ENCODE assay signal across 12 cellular contexts in the genomic region with DNA sequence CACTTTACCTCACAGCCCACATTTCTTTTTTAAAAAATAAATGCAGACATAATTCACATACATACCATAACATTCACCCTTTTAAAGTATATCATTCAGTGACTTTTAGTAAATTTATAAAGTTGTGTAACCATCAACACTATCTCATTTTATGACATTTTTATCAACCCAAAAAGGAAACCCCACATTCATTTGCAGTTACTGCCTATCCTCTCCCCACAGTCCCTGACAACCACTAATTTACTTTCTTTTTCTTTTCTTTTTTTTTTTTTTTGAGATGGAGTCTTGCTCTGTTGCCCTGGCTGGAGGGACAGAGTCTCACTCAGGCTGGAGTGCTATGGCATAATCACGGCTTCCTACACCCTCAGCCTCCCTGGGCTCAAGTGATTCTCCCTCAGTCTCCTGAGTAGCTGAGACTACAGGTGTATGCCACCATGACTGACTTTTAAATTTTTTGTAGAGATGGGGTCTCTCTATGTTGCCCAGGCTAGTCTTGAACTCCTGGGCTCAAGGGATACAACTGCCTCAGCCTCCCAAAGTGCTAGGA. TPM values are rescaled to one million over a fixed set of nuclear protein-coding genes. Genes with fewer than 3 reads are reported as not detected.
DNase-seq lines count a peak whose midpoint lies in the region; ATAC-seq, FAIRE-seq and TF ChIP-seq lines count a peak whose summit lies in the region.
"Had no signal": no experiment of that assay in that cellular context is flagged by ENCODE, and none has a peak within 500 bp of the region (broad histone marks: within the 10 kb centered on the region; RNA-seq: fewer than 3 reads in every experiment).

No MANE protein-coding gene starts in this region.

- H3K4me2 ChIP-seq in H9 (ENCODE audit: insufficient read depth, insufficient read length, low read length) (no peak overlapping the region), H1 (ENCODE audit: insufficient read depth in 1 of 2, low read depth in 2 of 2, low read length in 2 of 2) (no peak overlapping the region)

- peaks cover 3 to 8% of the 10 kb centered on the region in 2 experiments for H3K4me1 Mint-ChIP-seq in H9
- peaks cover 7% of the 10 kb centered on the region for H3K4me1 Mint-ChIP-seq in WTC11

- TF ChIP-seq EP300 in H1 (IDR thresholded peaks at IDR 0.05; ENCODE audit: borderline replicate concordance in 1 of 2, low read depth in 2 of 2, low read length in 2 of 2), result no peak

- DNase-seq in H9 (peak; percentile 16), WTC11 (ENCODE audit: low spot score) (no peak), H1 (ENCODE audit: low read depth in 1 of 2, low spot score in 2 of 2) (no peak), GM20000 (ENCODE audit: low spot score) (no peak)
- DNase-seq: DMS153, NCI-H510A had no signal

- peaks cover 0 to 15% (median 10%) of the 10 kb centered on the region in 4 experiments; a peak in 5 of 8 replicates for H3K36me3 ChIP-seq in H1 (ENCODE audit: control insufficient read depth in 2 of 4, insufficient read depth in 4 of 4, low read length in 3 of 4)
- H3K36me3 ChIP-seq in skeletal muscle tissue (ENCODE audit: control insufficient read depth in 3 of 3, insufficient read depth in 3 of 3, low read length in 3 of 3), result peaks cover 5 to 10% (median 7%) of the 10 kb centered on the region in 3 donors
- H3K36me3 ChIP-seq: ovary had no signal

- H3K56ac ChIP-seq in H9 (ENCODE audit: insufficient read length, low read depth, low read length) (no peak overlapping the region), H1 (replicated peaks; ENCODE audit: insufficient read length, low read depth, low read length) (no peak overlapping the region)

- peaks cover 12 to 32% (median 22%) of the 10 kb centered on the region in 3 experiments; a peak in 6 of 7 replicates for H3K36me3 Mint-ChIP-seq in H9 (ENCODE audit: insufficient read depth in 1 of 3, low read depth in 3 of 3)
- H3K36me3 Mint-ChIP-seq in WTC11, result peaks cover 18% of the 10 kb centered on the region

- H3T11ph ChIP-seq in H9 (ENCODE audit: low read length), result no peak overlapping the region

- TF ChIP-seq CTCF in H9 (conservative IDR thresholded peaks at IDR 0.05) (no peak), WTC11 (IDR thresholded peaks at IDR 0.05) (no peak), H1 (IDR thresholded peaks at IDR 0.05; ENCODE audit: control extremely low read depth in 1 of 3, insufficient read depth in 1 of 3, low read depth in 1 of 3, low read length in 3 of 3) (no peak), GM20000 (IDR thresholded peaks at IDR 0.05; ENCODE audit: extremely low read depth, missing control alignments) (no peak)

- no peak for FAIRE-seq in H1 (lab: Jason Lieb, UNC)
- FAIRE-seq: urothelium cell line had no signal

- ATAC-seq in WTC11, result no peak
- ATAC-seq in HG03196 (IDR thresholded peaks at IDR 0.05; ENCODE audit: unreplicated experiment), result no peak
- ATAC-seq in GM18520 (IDR thresholded peaks at IDR 0.05; ENCODE audit: unreplicated experiment), result no peak
- ATAC-seq: Right ventricle myocardium inferior had no signal

- H2BK120ac ChIP-seq in H9 (ENCODE audit: low read depth, low read length, poor library complexity, severe bottlenecking) (no peak overlapping the region), H1 (replicated peaks; ENCODE audit: low read depth, low read length) (no peak overlapping the region)

- H2AFZ ChIP-seq in H9 (ENCODE audit: low read length) (no peak overlapping the region), H1 (ENCODE audit: low read length) (no peak overlapping the region)

- H3K4me1 ChIP-seq in H9 (ENCODE audit: insufficient read depth, low read length), result peaks cover 4% of the 10 kb centered on the region; the same call in 1 of the 2 replicates
- H3K4me1 ChIP-seq in H1 (replicated peaks in 1 of 4; ENCODE audit: control insufficient read depth in 3 of 4, insufficient read depth in 4 of 4, low read length in 3 of 4), result peaks cover 0 to 4% (median 1%) of the 10 kb centered on the region in 4 experiments; a peak in 5 of 7 replicates
- peaks cover 12 to 21% (median 15%) of the 10 kb centered on the region in 3 donors for H3K4me1 ChIP-seq in skeletal muscle tissue (ENCODE audit: control insufficient read depth in 3 of 3, insufficient read depth in 3 of 3, low read length in 3 of 3)

- H2BK15ac ChIP-seq in H9 (ENCODE audit: low read depth, low read length) (no peak overlapping the region), H1 (ENCODE audit: low read length) (no peak overlapping the region)

- H3K79me2 ChIP-seq in H9 (ENCODE audit: insufficient read depth, low read length) (peaks cover 9% of the 10 kb centered on the region; the same call in 1 of the 2 replicates), H1 (ENCODE audit: control insufficient read depth in 1 of 2, insufficient read depth in 2 of 2, low read length in 2 of 2) (peaks cover 9 to 28% of the 10 kb centered on the region in 2 experiments; a peak in 3 of 4 replicates)

- H4K20me1 ChIP-seq in H9 (ENCODE audit: control insufficient read depth, insufficient read depth, insufficient read length), result no peaks in the 10 kb centered on the region
- H4K20me1 ChIP-seq in H1 (replicated peaks in 1 of 2; ENCODE audit: control insufficient read depth in 1 of 2, insufficient read depth in 2 of 2, low read length in 2 of 2), result peaks cover 0 to 11% of the 10 kb centered on the region in 2 experiments

- H3K27ac ChIP-seq in H9 (ENCODE audit: insufficient read length, low read depth, low read length) (no peak overlapping the region), H1 (ENCODE audit: low read depth, low read length) (no peak overlapping the region), skeletal muscle tissue (ENCODE audit: low read depth, low read length) (peak overlapping the region; percentile 72)

- H4K8ac ChIP-seq in H9 (replicated peaks; ENCODE audit: insufficient read length, low read depth, low read length) (no peak overlapping the region), H1 (ENCODE audit: extremely low read depth, insufficient read depth, low read length) (no peak overlapping the region)

- H3K18ac ChIP-seq in H9 (ENCODE audit: insufficient read length, low read depth, low read length), result no peak overlapping the region
- no peak overlapping the region for H3K18ac ChIP-seq in H1 (ENCODE audit: extremely low read depth, low read length)

- H3K27me3 Mint-ChIP-seq in H9 (ENCODE audit: low read depth) (peaks cover 2% of the 10 kb centered on the region), WTC11 (ENCODE audit: low read depth) (no peaks in the 10 kb centered on the region)

- no peak for TF ChIP-seq POLR2A in H1 (IDR thresholded peaks at IDR 0.05; ENCODE audit: control extremely low read depth in 1 of 2, low read depth in 2 of 2, low read length in 2 of 2)

- POLR2A ChIA-PET in WTC11 (lab: Charles Lee) (no interaction called here), H1 (lab: Charles Lee; ENCODE audit: partially characterized antibody) (interaction anchor here (0.7 to 1.7 kb wide), 3 partner anchors 9 to 23 kb away, joined by 3 to 9 read pairs (median 3); a partner anchor contains a TSS)

- H2AK5ac ChIP-seq in H9 (ENCODE audit: insufficient read length, low read length), result no peak overlapping the region
- H2AK5ac ChIP-seq in H1 (ENCODE audit: low read depth, low read length), result no peak overlapping the region

- H3K9ac ChIP-seq in H9 (ENCODE audit: extremely low read depth, insufficient read length, low read length) (no peak overlapping the region), H1 (replicated peaks in 1 of 4; ENCODE audit: extremely low read depth in 1 of 4, low read depth in 3 of 4, low read length in 3 of 4) (no peak overlapping the region), skeletal muscle tissue (ENCODE audit: low read depth in 1 of 3, low read length in 3 of 3) (no peak overlapping the region)

- CTCF ChIA-PET in WTC11 (lab: Charles Lee), result no interaction called here
- CTCF ChIA-PET in H1 (lab: Charles Lee; ENCODE audit: partially characterized antibody), result interaction anchor here (1.7 kb wide), 1 partner anchor 15 kb away, joined by 6 read pairs; no protein-coding TSS in a partner anchor

- H2BK5ac ChIP-seq in H9 (ENCODE audit: insufficient read length, low read length) (no peak overlapping the region), H1 (ENCODE audit: low read depth, low read length) (no peak overlapping the region)

- H3K14ac ChIP-seq in H9 (ENCODE audit: insufficient read depth, low read length) (no peak overlapping the region), H1 (ENCODE audit: insufficient read length) (no peak overlapping the region)

- H2BK12ac ChIP-seq in H9 (ENCODE audit: insufficient read length, low read depth, low read length) (no peak overlapping the region), H1 (ENCODE audit: low read depth, low read length) (0 out of 2 replicates have a peak overlapping the region, but pooled peaks have one; percentile 50)

- H3K79me1 ChIP-seq in H9 (ENCODE audit: insufficient read depth, low read depth, low read length, poor library complexity, severe bottlenecking), result peaks cover 11% of the 10 kb centered on the region
- no peaks in the 10 kb centered on the region for H3K79me1 ChIP-seq in H1 (ENCODE audit: low read depth, low read length)

- no peak overlapping the region for H3K23ac ChIP-seq in H9 (ENCODE audit: insufficient read length, low read depth, low read length)
- no peak overlapping the region for H3K23ac ChIP-seq in H1 (ENCODE audit: insufficient read length)

- H3K23me2 ChIP-seq in H9 (ENCODE audit: insufficient read length, low read depth, low read length, poor library complexity, severe bottlenecking) (no peaks in the 10 kb centered on the region), H1 (ENCODE audit: low read depth, low read length) (no peaks in the 10 kb centered on the region; the same call in 1 of the 2 replicates)

- no peak for TF ChIP-seq RAD21 in H1 (IDR thresholded peaks at IDR 0.05 in 1 of 2, conservative IDR thresholded peaks at IDR 0.05 in 1 of 2; ENCODE audit: low read depth in 2 of 2, low read length in 2 of 2)

- no peaks in the 10 kb centered on the region for H3K27me3 ChIP-seq in H9 (ENCODE audit: insufficient read depth, low read length)
- H3K27me3 ChIP-seq in H1 (replicated peaks in 1 of 4; ENCODE audit: control insufficient read depth in 3 of 4, extremely low read depth in 1 of 4, insufficient read depth in 3 of 4, low read length in 3 of 4), result no peaks in the 10 kb centered on the region
- no peaks in the 10 kb centered on the region for H3K27me3 ChIP-seq in skeletal muscle tissue (ENCODE audit: control insufficient read depth in 3 of 3, insufficient read depth in 3 of 3, low read length in 3 of 3)
- H3K27me3 ChIP-seq: ovary had no signal

- H3K9me3 ChIP-seq in H9 (ENCODE audit: control insufficient read depth, low read depth, low read length), result no peaks in the 10 kb centered on the region
- H3K9me3 ChIP-seq in H1 (ENCODE audit: insufficient read depth in 2 of 2, low read depth in 1 of 2, low read length in 1 of 2), result no peaks in the 10 kb centered on the region
- H3K9me3 ChIP-seq in skeletal muscle tissue (ENCODE audit: control insufficient read depth in 3 of 3, low read length in 3 of 3), result no peaks in the 10 kb centered on the region
- H3K9me3 ChIP-seq: ovary had no signal

- H3K4me3 Mint-ChIP-seq in H9, result no peak overlapping the region
- no peak overlapping the region; the same call in 1 of the 2 replicates for H3K4me3 Mint-ChIP-seq in WTC11

- no peak overlapping the region for H3K4me3 ChIP-seq in H1 (ENCODE audit: extremely low read depth in 1 of 4, insufficient read depth in 2 of 4, low read depth in 3 of 4, low read length in 4 of 4)
- no peak overlapping the region for H3K4me3 ChIP-seq in skeletal muscle tissue (ENCODE audit: low read length in 3 of 3)
- H3K4me3 ChIP-seq: ovary had no signal

- no peak overlapping the region for H4K91ac ChIP-seq in H9 (ENCODE audit: insufficient read length, low read depth, low read length)
- H4K91ac ChIP-seq in H1 (replicated peaks; ENCODE audit: insufficient read length, low read length), result no peak overlapping the region

- no peaks in the 10 kb centered on the region for H3K9me3 Mint-ChIP-seq in H9
- no peaks in the 10 kb centered on the region for H3K9me3 Mint-ChIP-seq in WTC11

- H2BK20ac ChIP-seq in H9 (ENCODE audit: low read depth, low read length, poor library complexity, severe bottlenecking) (no peak overlapping the region), H1 (ENCODE audit: low read length) (no peak overlapping the region)

- no peak overlapping the region for H4K5ac ChIP-seq in H9 (ENCODE audit: insufficient read length, low read depth, low read length)
- H4K5ac ChIP-seq in H1 (ENCODE audit: insufficient read length, low read depth, low read length), result no peak overlapping the region

- H3K27ac Mint-ChIP-seq in H9 (no peak overlapping the region; a peak in 1 of 7 replicates), WTC11 (no peak overlapping the region)

- no CpG with 5 or more reads among the region's 1 CpG for WGBS in H9 (ENCODE audit: extremely low coverage, insufficient read length, low lambda C conversion rate)
- WGBS in H1 (ENCODE audit: extremely low coverage in 1 of 2, insufficient coverage in 1 of 2, insufficient read length in 1 of 2, insufficient replicate concordance in 2 of 2, low coverage in 1 of 2, low lambda C conversion rate in 2 of 2, missing lambda C conversion rate in 1 of 2), 2 experiments, result 77% methylated on average over 1 of the region's 1 CpG; no CpG with 5 or more reads in 1 of the 2 experiments

- H3K4ac ChIP-seq in H9 (ENCODE audit: low read depth, low read length), result no peak overlapping the region
- H3K4ac ChIP-seq in H1 (replicated peaks; ENCODE audit: insufficient read length, low read depth, low read length), result no peak overlapping the region

RNA-seq across cellular contexts. Expression of a gene that starts 1.5 kb away (rescaled TPM):
- total RNA-seq in H9 (2021), result 53.3 and 61.7 TPM in 2 replicates
- total RNA-seq in WTC11 (2021), result 73.0 to 76.7 TPM (median 75.8 TPM) in 3 replicates
- 69.6 and 69.7 TPM in 2 replicates for total RNA-seq in H1 (2021; fragmentation: NEBNext Ultra II Directional; extraction: Animal tissue kit (Norgen Biotek cat#: 25700))
- 13.1 and 16.2 TPM in 2 replicates for polyA plus RNA-seq in H1 (2011; rRNA removed)
- polyA plus RNA-seq in H1 (2011; cell fraction: cytosol; rRNA removed), result 9.9 TPM
- polyA plus RNA-seq in H1 (2011; cell fraction: nucleus; rRNA removed), result 43.9 TPM
- 41.3 to 47.5 TPM (median 44.4 TPM) in 4 replicates for polyA plus RNA-seq in H1 (2012, experiment 1 of 2)
- polyA plus RNA-seq in H1 (2012, experiment 2 of 2), result 14.9 TPM
- polyA plus RNA-seq in H1 (2013, experiment 1 of 2), result 29.6 TPM
- 24.5 TPM for polyA plus RNA-seq in H1 (2013, experiment 2 of 2)
- 22.0 and 23.0 TPM in 2 replicates for polyA minus RNA-seq in H1 (2011; rRNA and poly(A)+ RNA removed)
- 27.4 TPM for polyA minus RNA-seq in H1 (2011; cell fraction: cytosol; rRNA and poly(A)+ RNA removed)
- 33.5 TPM for polyA minus RNA-seq in H1 (2011; cell fraction: nucleus; rRNA and poly(A)+ RNA removed)
- total RNA-seq in skeletal muscle tissue, result 11.0 TPM

RNA-seq across cellular contexts. Expression of a gene that starts 19.2 kb away (rescaled TPM):
- total RNA-seq in H9 (2021), result 116 and 117 TPM in 2 replicates
- 76.2 to 97.4 TPM (median 85.2 TPM) in 3 replicates for total RNA-seq in WTC11 (2021)
- total RNA-seq in H1 (2021; fragmentation: NEBNext Ultra II Directional; extraction: Animal tissue kit (Norgen Biotek cat#: 25700)), result 81.2 and 82.5 TPM in 2 replicates
- 48.1 and 65.7 TPM in 2 replicates for polyA plus RNA-seq in H1 (2011; rRNA removed)
- polyA plus RNA-seq in H1 (2011; cell fraction: cytosol; rRNA removed), result 74.1 TPM
- polyA plus RNA-seq in H1 (2011; cell fraction: nucleus; rRNA removed), result 85.2 TPM
- polyA plus RNA-seq in H1 (2012, experiment 1 of 2), result 57.7 to 80.3 TPM (median 73.5 TPM) in 4 replicates
- 51.6 TPM for polyA plus RNA-seq in H1 (2012, experiment 2 of 2)
- 42.1 TPM for polyA plus RNA-seq in H1 (2013, experiment 1 of 2)
- polyA plus RNA-seq in H1 (2013, experiment 2 of 2), result 42.7 TPM
- 28.4 and 37.6 TPM in 2 replicates for polyA minus RNA-seq in H1 (2011; rRNA and poly(A)+ RNA removed)
- polyA minus RNA-seq in H1 (2011; cell fraction: cytosol; rRNA and poly(A)+ RNA removed), result 50.9 TPM
- polyA minus RNA-seq in H1 (2011; cell fraction: nucleus; rRNA and poly(A)+ RNA removed), result 40.6 TPM
- 4.7 TPM for total RNA-seq in skeletal muscle tissue

RNA-seq across cellular contexts. Expression of a gene that starts 53.8 kb away (rescaled TPM):
- total RNA-seq in H9 (2021), result 52.7 and 57.2 TPM in 2 replicates
- total RNA-seq in WTC11 (2021), result 55.5 to 67.8 TPM (median 62.5 TPM) in 3 replicates
- total RNA-seq in H1 (2021; fragmentation: NEBNext Ultra II Directional; extraction: Animal tissue kit (Norgen Biotek cat#: 25700)), result 44.1 and 48.5 TPM in 2 replicates
- polyA plus RNA-seq in H1 (2011; rRNA removed), result 13.0 and 26.4 TPM in 2 replicates
- polyA plus RNA-seq in H1 (2011; cell fraction: cytosol; rRNA removed), result 11.9 TPM
- 127 TPM for polyA plus RNA-seq in H1 (2011; cell fraction: nucleus; rRNA removed)
- polyA plus RNA-seq in H1 (2012, experiment 1 of 2), result 26.7 to 43.8 TPM (median 39.0 TPM) in 4 replicates
- 26.9 TPM for polyA plus RNA-seq in H1 (2012, experiment 2 of 2)
- 23.4 TPM for polyA plus RNA-seq in H1 (2013, experiment 1 of 2)
- polyA plus RNA-seq in H1 (2013, experiment 2 of 2), result 23.0 TPM
- 12.9 and 16.5 TPM in 2 replicates for polyA minus RNA-seq in H1 (2011; rRNA and poly(A)+ RNA removed)
- polyA minus RNA-seq in H1 (2011; cell fraction: cytosol; rRNA and poly(A)+ RNA removed), result 29.4 TPM
- 42.7 TPM for polyA minus RNA-seq in H1 (2011; cell fraction: nucleus; rRNA and poly(A)+ RNA removed)
- 5.7 TPM for total RNA-seq in skeletal muscle tissue

Comparison
In these comparisons a context has a peak if more than half of its experiments do, and no peak if none do; other contexts are left out.
1. RNA of a gene that starts 19.2 kb away (total RNA-seq): 116 to 117 TPM in H9, 76.2 to 97.4 TPM in WTC11 and 81.2 to 82.5 TPM in H1; 4.7 TPM in skeletal muscle tissue (single experiment); every median in the first group is over 10 times any median in the second.